Comparison of ENCODE assay signal across 8 cellular contexts in genomic region chr9:94213513-94214124, GRCh38. TPM values are rescaled to one million over a fixed set of nuclear protein-coding genes. Genes with fewer than 3 reads are reported as not detected.
DNase-seq lines count a peak whose midpoint lies in the region; ATAC-seq and TF ChIP-seq lines count a peak whose summit lies in the region.

No MANE protein-coding gene starts in this region.

- H3K36me3 ChIP-seq in kidney epithelial cell (ENCODE audit: control insufficient read depth, insufficient read depth, low read length), result no peaks in the 10 kb centered on the region

- TF ChIP-seq CTCF in AG09319 (IDR thresholded peaks at IDR 0.05; ENCODE audit: low read depth, low read length) (peak; percentile 70), kidney epithelial cell (IDR thresholded peaks at IDR 0.05; ENCODE audit: insufficient read depth, low read length, poor library complexity, severe bottlenecking) (peak; percentile 74)

- no peak overlapping the region for H3K4me3 ChIP-seq in kidney epithelial cell (ENCODE audit: low read depth, low read length)

- DNase-seq in AG09319 (ENCODE audit: extremely low read depth, low read depth) (peak; percentile 44), NCI-H460 (ENCODE audit: extremely low read depth, low read depth) (peak; percentile 86), kidney epithelial cell (ENCODE audit: low read depth) (peak; percentile 19)
- DNase-seq in activated CD4-positive, CD25-positive, alpha-beta regulatory T cell treated with anti-CD3 and anti-CD28 coated beads, Interleukin-2, amount 50 U/mL, for 16 hours (ENCODE audit: low read depth, low spot score), result peak; percentile 50
- DNase-seq in central memory CD4-positive, alpha-beta T cell, result peak; percentile 64
- peak; percentile 51 for DNase-seq in stimulated activated CD4-positive, alpha-beta T cell treated with anti-CD3 and anti-CD28 coated beads, Interleukin-2, amount 100 ng/mL, for 4 hours (ENCODE audit: low read depth)

- peak; percentile 80 for ATAC-seq in GM19023 (IDR thresholded peaks at IDR 0.05; ENCODE audit: unreplicated experiment)
- ATAC-seq in HG03439 (IDR thresholded peaks at IDR 0.05; ENCODE audit: unreplicated experiment), result peak; percentile 82

- peaks cover 2% of the 10 kb centered on the region for H3K27me3 ChIP-seq in kidney epithelial cell (ENCODE audit: control insufficient read depth, insufficient read depth, low read length)

RNA-seq across cellular contexts. Expression of gene ZNF169, which starts 45.5 kb away (rescaled TPM):
- total RNA-seq in NCI-H460 (2014; rRNA removed; shearing (Covaris generic)), result 7.0 and 8.3 TPM in 2 replicates
- 8.4 and 13.3 TPM in 2 replicates for polyA plus RNA-seq in NCI-H460 (2014; cell fraction: nucleus; rRNA removed)
- 2.0 and 4.9 TPM in 2 replicates for total RNA-seq in kidney epithelial cell

Comparison
In these comparisons a context has a peak if more than half of its experiments do, and no peak if none do; other contexts are left out.
1. DNase-seq: peak in every context shown above with its lines; median percentile 86 in NCI-H460; 64 in central memory CD4-positive, alpha-beta T cell; 51 in stimulated activated CD4-positive, alpha-beta T cell treated with anti-CD3 and anti-CD28 coated beads, Interleukin-2, amount 100 ng/mL, for 4 hours; 50 in activated CD4-positive, CD25-positive, alpha-beta regulatory T cell treated with anti-CD3 and anti-CD28 coated beads, Interleukin-2, amount 50 U/mL, for 16 hours; 44 in AG09319; 19 in kidney epithelial cell.